ENCODE assay signal across 7 cellular contexts in the genomic region with DNA sequence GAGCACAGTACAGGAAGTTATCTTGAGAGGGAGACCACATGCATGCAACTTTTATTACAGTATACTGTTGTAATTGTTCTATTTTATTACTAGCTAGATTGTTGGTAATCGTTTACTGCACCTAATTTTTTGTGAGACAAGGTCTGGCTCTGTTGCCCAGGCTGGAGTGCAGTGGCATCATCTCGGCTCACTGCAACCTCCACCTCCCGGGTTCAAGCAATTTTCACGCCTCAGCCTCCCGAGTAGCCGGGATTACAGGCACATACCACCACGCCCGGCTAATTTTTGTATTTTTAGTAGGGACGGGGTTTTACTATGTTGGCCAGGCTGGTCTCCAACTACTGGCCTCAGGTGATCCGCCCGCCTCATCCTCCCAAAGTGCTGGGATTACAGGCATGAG. TPM values are rescaled to one million over a fixed set of nuclear protein-coding genes. Genes with fewer than 3 reads are reported as not detected.
DNase-seq lines count a peak whose midpoint lies in the region; ATAC-seq and TF ChIP-seq lines count a peak whose summit lies in the region.
"Not testable (repeated sequence)": the region's sequence is repeated elsewhere in the genome, so short reads cannot be mapped to it uniquely, and the experiment has no call there.

No MANE protein-coding gene starts in this region.

- H3K9ac ChIP-seq in GM23248 (peak overlapping the region; percentile 95), skeletal muscle tissue (ENCODE audit: low read depth in 1 of 3, low read length in 3 of 3) (peak overlapping the region in 1 of 3 donors; percentile 94)

- H3K4me3 ChIP-seq in GM23248, result peak overlapping the region; percentile 93
- H3K4me3 ChIP-seq in PC-9, result peak overlapping the region; percentile 97
- peak overlapping the region; percentile 91 for H3K4me3 ChIP-seq in coronary artery
- H3K4me3 ChIP-seq in left ventricle myocardium inferior, result peak overlapping the region; percentile 91
- H3K4me3 ChIP-seq in skeletal muscle tissue (ENCODE audit: low read length in 3 of 3), result peak overlapping the region; percentile 91 to 100 (median 98)

- not testable (repeated sequence) for TF ChIP-seq CTCF in PC-9 (conservative IDR thresholded peaks at IDR 0.05); coronary artery (IDR thresholded peaks at IDR 0.05); left ventricle myocardium inferior (IDR thresholded peaks at IDR 0.05; ENCODE audit: borderline replicate concordance)

- CTCF ChIA-PET in PC-9 (lab: Charles Lee), result not testable (repeated sequence)

- not testable (repeated sequence) for H4K20me1 ChIP-seq in GM23248 (ENCODE audit: insufficient read depth)
- H4K20me1 ChIP-seq in PC-9 (ENCODE audit: insufficient read depth), result peaks cover 17% of the 10 kb centered on the region

- POLR2A ChIA-PET in PC-9 (lab: Charles Lee; ENCODE audit: unreplicated experiment), result interaction anchor here (0.6 to 0.7 kb wide), 2 partner anchors 31 to 37 kb away, joined by 3 read pairs; no protein-coding TSS in a partner anchor

- H3K9me2 ChIP-seq in GM23248 (ENCODE audit: insufficient read depth); PC-9 (ENCODE audit: insufficient read depth): not testable (repeated sequence)

- peak overlapping the region; percentile 100 for H2AFZ ChIP-seq in GM23248
- not testable (repeated sequence) for H2AFZ ChIP-seq in PC-9

- H3K36me3 Mint-ChIP-seq in activated T-cell treated with anti-CD3 and anti-CD28 coated beads, Interleukin-2, amount 50 U/mL, for 72 hours (ENCODE audit: insufficient read depth in 2 of 2), result not testable (repeated sequence)
- peaks cover 14 to 15% of the 10 kb centered on the region in 2 donors for H3K36me3 Mint-ChIP-seq in naive B cell

- peak overlapping the region; percentile 98 for H3K4me2 ChIP-seq in GM23248 (ENCODE audit: unreplicated experiment)
- H3K4me2 ChIP-seq in PC-9, result peak overlapping the region; percentile 99

- H3F3A ChIP-seq in GM23248 (ENCODE audit: insufficient read depth), result not testable (repeated sequence)
- peaks cover 13% of the 10 kb centered on the region for H3F3A ChIP-seq in PC-9 (ENCODE audit: insufficient read depth, low read depth)

- peaks cover 41% of the 10 kb centered on the region for H3K4me1 Mint-ChIP-seq in activated T-cell treated with anti-CD3 and anti-CD28 coated beads, Interleukin-2, amount 50 U/mL, for 72 hours (ENCODE audit: low read depth)
- peaks cover 30 to 39% (median 33%) of the 10 kb centered on the region in 3 donors for H3K4me1 Mint-ChIP-seq in naive B cell

- H3K4me3 Mint-ChIP-seq in activated T-cell treated with anti-CD3 and anti-CD28 coated beads, Interleukin-2, amount 50 U/mL, for 72 hours, result peak overlapping the region; percentile 92 to 95
- peak overlapping the region in 7 of 8 donors; percentile 90 to 98 (median 94) for H3K4me3 Mint-ChIP-seq in naive B cell

- not testable (repeated sequence) for H3K9me3 ChIP-seq in GM23248 (ENCODE audit: low read depth); PC-9 (ENCODE audit: insufficient read depth, low read depth); left ventricle myocardium inferior (replicated peaks); skeletal muscle tissue (ENCODE audit: control insufficient read depth in 3 of 3, low read length in 3 of 3)

- not testable (repeated sequence) for ATAC-seq in activated T-cell treated with anti-CD3 and anti-CD28 coated beads, Interleukin-2, amount 50 U/mL, for 72 hours (replicated peaks in 1 of 2); naive B cell (ENCODE audit: low read depth in 2 of 2)

- intact Hi-C loops in PC-9 (cut with micrococcal nuclease; ENCODE audit: unreplicated experiment), result loop anchor here (1.0 to 10.0 kb wide), 5 partner anchors 16 to 168 kb away; a partner anchor contains a TSS
- intact Hi-C loops in left ventricle myocardium inferior (cut with micrococcal nuclease), result not testable (repeated sequence)

- BruUV-seq in PC-9 (replicated peaks; lab: Mats Ljungman, UMichigan), result not testable (repeated sequence)

- H3K27ac Mint-ChIP-seq in activated T-cell treated with anti-CD3 and anti-CD28 coated beads, Interleukin-2, amount 50 U/mL, for 72 hours, result peak overlapping the region; percentile 76
- peak overlapping the region in 1 of 6 donors; percentile 82 for H3K27ac Mint-ChIP-seq in naive B cell

- peaks cover 13% of the 10 kb centered on the region; the same call in 1 of the 2 replicates for H3K4me1 ChIP-seq in GM23248 (ENCODE audit: insufficient read depth)
- H3K4me1 ChIP-seq in PC-9 (replicated peaks; ENCODE audit: insufficient read depth), result peaks cover 25% of the 10 kb centered on the region
- peaks cover 60% of the 10 kb centered on the region for H3K4me1 ChIP-seq in left ventricle myocardium inferior
- H3K4me1 ChIP-seq in skeletal muscle tissue (ENCODE audit: control insufficient read depth in 3 of 3, insufficient read depth in 3 of 3, low read length in 3 of 3), result peaks cover 21 to 30% (median 24%) of the 10 kb centered on the region in 3 donors

- not testable (repeated sequence) for H3K27me3 Mint-ChIP-seq in activated T-cell treated with anti-CD3 and anti-CD28 coated beads, Interleukin-2, amount 50 U/mL, for 72 hours (ENCODE audit: low read depth); naive B cell

- not testable (repeated sequence) for H3K9me3 Mint-ChIP-seq in activated T-cell treated with anti-CD3 and anti-CD28 coated beads, Interleukin-2, amount 50 U/mL, for 72 hours; naive B cell

- WGBS in GM23248 (ENCODE audit: low coverage in 1 of 2, low lambda C conversion rate in 2 of 2, missing lambda C conversion rate in 2 of 2), 2 experiments, result 21 to 24% methylated on average over 11 of the region's 11 CpGs

- DNase-seq in GM23248; PC-9; activated T-cell treated with anti-CD3 and anti-CD28 coated beads, Interleukin-2, amount 50 U/mL, for 72 hours; coronary artery (ENCODE audit: low spot score); left ventricle myocardium inferior; naive B cell: not testable (repeated sequence)

- H3K27ac ChIP-seq in GM23248, result peak overlapping the region; percentile 86
- not testable (repeated sequence) for H3K27ac ChIP-seq in PC-9; coronary artery; skeletal muscle tissue (ENCODE audit: low read depth, low read length)
- H3K27ac ChIP-seq in left ventricle myocardium inferior (replicated peaks), result peak overlapping the region; percentile 90

- H3K79me2 ChIP-seq in GM23248 (ENCODE audit: insufficient read depth) (peaks cover 74% of the 10 kb centered on the region), PC-9 (ENCODE audit: low read depth) (peaks cover 94% of the 10 kb centered on the region)

- H3K36me3 ChIP-seq in GM23248 (ENCODE audit: low read depth), result not testable (repeated sequence)
- H3K36me3 ChIP-seq in PC-9 (ENCODE audit: low read depth) (peaks cover 17% of the 10 kb centered on the region; the same call in 1 of the 2 replicates), left ventricle myocardium inferior (peaks cover 28% of the 10 kb centered on the region), skeletal muscle tissue (ENCODE audit: control insufficient read depth in 3 of 3, insufficient read depth in 3 of 3, low read length in 3 of 3) (peaks cover 13 to 26% (median 21%) of the 10 kb centered on the region in 3 donors)

- H3K27me3 ChIP-seq in GM23248 (replicated peaks; ENCODE audit: insufficient read depth); PC-9 (ENCODE audit: insufficient read depth, low read depth); left ventricle myocardium inferior (ENCODE audit: low read depth); skeletal muscle tissue (ENCODE audit: control insufficient read depth in 3 of 3, insufficient read depth in 3 of 3, low read length in 3 of 3): not testable (repeated sequence)

- in situ Hi-C loops in GM23248 (cut with MboI), result loop anchor here (10.0 kb wide), 1 partner anchor 168 kb away; a partner anchor contains a TSS

RNA-seq across cellular contexts. Expression of a gene that starts 1.3 kb away (rescaled TPM):
- 8.0 and 11.8 TPM in 2 replicates for total RNA-seq in GM23248 (2014; rRNA removed; shearing (Covaris generic))
- polyA plus RNA-seq in GM23248 (2016; fragmentation: Nextera tagmentation; extraction: Ambion mirVana) (14.1 and 15.6 TPM in 2 replicates), naive B cell (ENCODE audit: low read depth in 6 of 6) (1 to 10 TPM; 2.2 to 8.3 (median 5.9) TPM)
- total RNA-seq in PC-9 (2021) (60.4 TPM in 2 replicates), left ventricle myocardium inferior (6.7 TPM), skeletal muscle tissue (11.5 TPM)
- 10 to 100 TPM; 14.6 to 14.9 TPM for total RNA-seq in activated T-cell treated with anti-CD3 and anti-CD28 coated beads, Interleukin-2, amount 50 U/mL, for 72 hours

RNA-seq across cellular contexts. Expression of a gene that starts 1.3 kb away (rescaled TPM):
- 9.8 and 24.8 TPM in 2 replicates for total RNA-seq in GM23248 (2014; rRNA removed; shearing (Covaris generic))
- polyA plus RNA-seq in GM23248 (2016; fragmentation: Nextera tagmentation; extraction: Ambion mirVana) (9.7 and 11.1 TPM in 2 replicates), naive B cell (ENCODE audit: low read depth in 6 of 6) (1 to 10 TPM in 5 of 6 donors, not detected in 1; 1.1 to 3.7 (median 1.9) TPM)
- total RNA-seq in PC-9 (2021) (21.0 and 21.6 TPM in 2 replicates), left ventricle myocardium inferior (6.0 TPM), skeletal muscle tissue (10.4 TPM)
- 1 to 10 TPM; 3.7 to 3.8 TPM for total RNA-seq in activated T-cell treated with anti-CD3 and anti-CD28 coated beads, Interleukin-2, amount 50 U/mL, for 72 hours
